ENCODE assay signal across 1 cellular context in the genomic region with DNA sequence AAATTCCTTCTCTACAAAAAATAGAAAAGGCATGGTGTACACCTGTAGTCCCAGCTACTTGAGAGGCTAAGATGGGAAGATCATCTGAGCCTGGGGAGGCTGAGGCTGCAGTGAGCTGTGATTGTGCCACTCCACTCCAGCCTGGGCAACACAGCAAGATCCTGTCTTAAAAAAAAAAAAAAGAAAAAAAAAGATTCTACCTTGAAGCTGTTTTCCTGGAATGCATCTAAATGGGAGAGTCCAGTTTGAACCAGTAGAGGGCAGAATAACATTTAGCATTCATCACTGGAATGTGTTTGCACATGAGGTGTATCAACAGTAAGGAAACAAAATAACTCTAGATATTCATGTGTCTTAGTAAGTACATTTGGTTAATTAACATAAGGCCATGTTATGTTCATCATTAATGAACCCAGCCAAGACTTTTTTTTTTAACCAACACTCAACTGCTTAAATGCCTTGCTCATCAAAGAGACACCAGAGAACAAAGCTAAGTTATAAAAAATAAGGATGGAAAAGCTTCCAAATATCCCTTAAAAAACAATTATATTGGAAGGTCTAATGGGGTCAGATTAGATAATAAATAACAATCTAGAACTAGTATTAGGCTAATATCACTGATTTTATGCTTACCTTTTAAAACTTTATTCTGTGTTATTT.
TF ChIP-seq lines count a peak whose summit lies in the region.

No MANE protein-coding gene starts in this region.

TF ChIP-seq in HepG2, 621 proteins besides CTCF, POLR2A, EP300 and RAD21 (continued from another document):
- TF ChIP-seq, protein P1, sequence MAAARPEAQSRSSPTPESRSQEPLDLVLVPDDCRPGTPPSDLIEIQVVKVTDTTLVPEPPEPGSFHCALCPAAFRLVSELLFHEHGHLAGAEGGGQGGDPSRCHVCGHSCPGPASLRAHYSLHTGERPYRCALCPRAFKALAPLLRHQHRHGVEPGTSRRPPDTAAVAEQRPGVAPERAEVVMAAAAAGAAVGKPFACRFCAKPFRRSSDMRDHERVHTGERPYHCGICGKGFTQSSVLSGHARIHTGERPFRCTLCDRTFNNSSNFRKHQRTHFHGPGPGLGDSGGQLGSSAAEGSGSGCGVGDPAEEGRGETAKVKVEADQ (CRISPR knock-in tag; IDR thresholded peaks at IDR 0.05; ENCODE audit: borderline replicate concordance) = no peak
- TF ChIP-seq TEAD3 (CRISPR knock-in tag; optimal IDR thresholded peaks at IDR 0.05; ENCODE audit: borderline replicate concordance) = peak; percentile 71
- TF ChIP-seq, protein P2, sequence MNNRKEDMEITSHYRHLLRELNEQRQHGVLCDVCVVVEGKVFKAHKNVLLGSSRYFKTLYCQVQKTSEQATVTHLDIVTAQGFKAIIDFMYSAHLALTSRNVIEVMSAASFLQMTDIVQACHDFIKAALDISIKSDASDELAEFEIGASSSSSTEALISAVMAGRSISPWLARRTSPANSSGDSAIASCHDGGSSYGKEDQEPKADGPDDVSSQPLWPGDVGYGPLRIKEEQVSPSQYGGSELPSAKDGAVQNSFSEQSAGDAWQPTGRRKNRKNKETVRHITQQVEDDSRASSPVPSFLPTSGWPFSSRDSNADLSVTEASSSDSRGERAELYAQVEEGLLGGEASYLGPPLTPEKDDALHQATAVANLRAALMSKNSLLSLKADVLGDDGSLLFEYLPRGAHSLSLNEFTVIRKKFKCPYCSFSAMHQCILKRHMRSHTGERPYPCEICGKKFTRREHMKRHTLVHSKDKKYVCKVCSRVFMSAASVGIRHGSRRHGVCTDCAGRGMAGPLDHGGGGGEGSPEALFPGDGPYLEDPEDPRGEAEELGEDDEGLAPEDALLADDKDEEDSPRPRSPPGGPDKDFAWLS (CRISPR knock-in tag; IDR thresholded peaks at IDR 0.05; ENCODE audit: borderline replicate concordance) = no peak
- TF ChIP-seq HNF4G (IDR thresholded peaks at IDR 0.05; ENCODE audit: borderline replicate concordance, low read depth, low read length) = no peak
- TF ChIP-seq HNF4G (CRISPR knock-in tag; IDR thresholded peaks at IDR 0.05; ENCODE audit: borderline replicate concordance, low read depth) = no peak
- peak; percentile 58 for TF ChIP-seq STAG1 (CRISPR knock-in tag; IDR thresholded peaks at IDR 0.05)
- TF ChIP-seq CCAR2 (optimal IDR thresholded peaks at IDR 0.05; ENCODE audit: low read depth, low read length) = no peak
- TF ChIP-seq ZNF224 (CRISPR knock-in tag; IDR thresholded peaks at IDR 0.05) = no peak
- TF ChIP-seq ZNF121 (CRISPR knock-in tag; IDR thresholded peaks at IDR 0.05) = peak; percentile 88
- TF ChIP-seq ZNF326 (CRISPR knock-in tag; IDR thresholded peaks at IDR 0.05; ENCODE audit: borderline replicate concordance) = no peak
- TF ChIP-seq SMAD3 (CRISPR knock-in tag; IDR thresholded peaks at IDR 0.05) = no peak
- TF ChIP-seq, protein P3, sequence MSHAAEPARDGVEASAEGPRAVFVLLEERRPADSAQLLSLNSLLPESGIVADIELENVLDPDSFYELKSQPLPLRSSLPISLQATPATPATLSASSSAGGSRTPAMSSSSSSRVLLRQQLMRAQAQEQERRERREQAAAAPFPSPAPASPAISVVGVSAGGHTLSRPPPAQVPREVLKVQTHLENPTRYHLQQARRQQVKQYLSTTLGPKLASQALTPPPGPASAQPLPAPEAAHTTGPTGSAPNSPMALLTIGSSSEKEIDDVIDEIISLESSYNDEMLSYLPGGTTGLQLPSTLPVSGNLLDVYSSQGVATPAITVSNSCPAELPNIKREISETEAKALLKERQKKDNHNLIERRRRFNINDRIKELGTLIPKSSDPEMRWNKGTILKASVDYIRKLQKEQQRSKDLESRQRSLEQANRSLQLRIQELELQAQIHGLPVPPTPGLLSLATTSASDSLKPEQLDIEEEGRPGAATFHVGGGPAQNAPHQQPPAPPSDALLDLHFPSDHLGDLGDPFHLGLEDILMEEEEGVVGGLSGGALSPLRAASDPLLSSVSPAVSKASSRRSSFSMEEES (CRISPR knock-in tag; IDR thresholded peaks at IDR 0.05) = no peak
- TF ChIP-seq SMC3 (IDR thresholded peaks at IDR 0.05; ENCODE audit: low read length) = peak; percentile 38; the same call in 1 of the 2 replicates
- TF ChIP-seq MTF2 (CRISPR knock-in tag; IDR thresholded peaks at IDR 0.05; ENCODE audit: borderline replicate concordance) = no peak
- TF ChIP-seq, protein P4, sequence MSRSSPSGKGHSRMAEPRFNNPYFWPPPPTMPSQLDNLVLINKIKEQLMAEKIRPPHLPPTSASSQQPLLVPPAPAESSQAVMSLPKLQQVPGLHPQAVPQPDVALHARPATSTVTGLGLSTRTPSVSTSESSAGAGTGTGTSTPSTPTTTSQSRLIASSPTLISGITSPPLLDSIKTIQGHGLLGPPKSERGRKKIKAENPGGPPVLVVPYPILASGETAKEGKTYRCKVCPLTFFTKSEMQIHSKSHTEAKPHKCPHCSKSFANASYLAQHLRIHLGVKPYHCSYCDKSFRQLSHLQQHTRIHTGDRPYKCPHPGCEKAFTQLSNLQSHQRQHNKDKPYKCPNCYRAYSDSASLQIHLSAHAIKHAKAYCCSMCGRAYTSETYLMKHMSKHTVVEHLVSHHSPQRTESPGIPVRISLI (CRISPR knock-in tag; IDR thresholded peaks at IDR 0.05; ENCODE audit: borderline replicate concordance) = peak; percentile 73; the same call in 1 of the 2 replicates
- TF ChIP-seq, protein P5, sequence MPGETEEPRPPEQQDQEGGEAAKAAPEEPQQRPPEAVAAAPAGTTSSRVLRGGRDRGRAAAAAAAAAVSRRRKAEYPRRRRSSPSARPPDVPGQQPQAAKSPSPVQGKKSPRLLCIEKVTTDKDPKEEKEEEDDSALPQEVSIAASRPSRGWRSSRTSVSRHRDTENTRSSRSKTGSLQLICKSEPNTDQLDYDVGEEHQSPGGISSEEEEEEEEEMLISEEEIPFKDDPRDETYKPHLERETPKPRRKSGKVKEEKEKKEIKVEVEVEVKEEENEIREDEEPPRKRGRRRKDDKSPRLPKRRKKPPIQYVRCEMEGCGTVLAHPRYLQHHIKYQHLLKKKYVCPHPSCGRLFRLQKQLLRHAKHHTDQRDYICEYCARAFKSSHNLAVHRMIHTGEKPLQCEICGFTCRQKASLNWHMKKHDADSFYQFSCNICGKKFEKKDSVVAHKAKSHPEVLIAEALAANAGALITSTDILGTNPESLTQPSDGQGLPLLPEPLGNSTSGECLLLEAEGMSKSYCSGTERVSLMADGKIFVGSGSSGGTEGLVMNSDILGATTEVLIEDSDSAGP (CRISPR knock-in tag; IDR thresholded peaks at IDR 0.05; ENCODE audit: borderline replicate concordance) = no peak
